In genomic region chr2:10048501-10049171, GRCh38 we compare ENCODE assay signal across 8 cellular contexts. TPM values are rescaled to one million over a fixed set of nuclear protein-coding genes. Genes with fewer than 3 reads are reported as not detected.
DNase-seq lines count a peak whose midpoint lies in the region; ATAC-seq and TF ChIP-seq lines count a peak whose summit lies in the region.

No MANE protein-coding gene starts in this region.

- H3K4me3 ChIP-seq in AG04450 (ENCODE audit: low read depth, low read length) (no peak overlapping the region), vagina (no peak overlapping the region)

- peaks cover 66% of the 10 kb centered on the region for H3K4me1 ChIP-seq in vagina

- no peak for ATAC-seq in HG03520 (IDR thresholded peaks at IDR 0.05; ENCODE audit: unreplicated experiment)

- H3K27ac Mint-ChIP-seq in brain: peak overlapping the region in 2 of 5 experiments; percentile 48 to 66

- H3K27ac ChIP-seq in AG04450 (ENCODE audit: low read depth, low read length) (no peak overlapping the region), vagina (peak overlapping the region; percentile 97)

- H3K9me3 Mint-ChIP-seq in brain: peaks cover 0 to 9% (median 0%) of the 10 kb centered on the region in 5 experiments

- H3K27me3 ChIP-seq in AG04450 (ENCODE audit: control insufficient read depth, insufficient read depth, low read length) (no peaks in the 10 kb centered on the region), vagina (no peaks in the 10 kb centered on the region)

- DNase-seq in AG04450 (ENCODE audit: low read depth, low spot score): no peak
- peak; percentile 76 for DNase-seq in GM10266 (ENCODE audit: extremely low spot score)
- DNase-seq in NCI-H2227 treated with DMSO at 0.1 percent for 48 hours (lab: John Stamatoyannopoulos, UW): peak; percentile 69
- DNase-seq in left kidney (ENCODE audit: low read depth, low spot score): peak; percentile 77
- no peak for DNase-seq in vagina (ENCODE audit: extremely low spot score in 2 of 2)
- no peak for DNase-seq in stimulated activated CD4-positive, alpha-beta T cell treated with anti-CD3 and anti-CD28 coated beads, Interleukin-4, amount 100 ng/mL, for 4 hours

- peaks cover 66% of the 10 kb centered on the region for H3K4me1 Mint-ChIP-seq in brain

- peak; percentile 64 for TF ChIP-seq CTCF in AG04450 (IDR thresholded peaks at IDR 0.05; ENCODE audit: low read depth, low read length)
- TF ChIP-seq CTCF in GM10266 (IDR thresholded peaks at IDR 0.05; ENCODE audit: control insufficient read depth, insufficient read depth, low read depth, missing control alignments): peak; percentile 53
- TF ChIP-seq CTCF in brain (conservative IDR thresholded peaks at IDR 0.05): peak; percentile 71 to 78
- TF ChIP-seq CTCF in vagina (IDR thresholded peaks at IDR 0.05): peak; percentile 32 to 53 (median 49)

- no peak for TF ChIP-seq POLR2A in vagina (IDR thresholded peaks at IDR 0.05)

- H3K4me3 Mint-ChIP-seq in brain: peak overlapping the region in 3 of 5 experiments; percentile 18 to 67 (median 45)

- intact Hi-C loops in vagina (cut with DNase I): loop anchor here (5.0 kb wide), 1 partner anchor 236 kb away; no protein-coding TSS in a partner anchor

- H3K36me3 ChIP-seq in vagina: peaks cover 0 to 62% of the 10 kb centered on the region in 2 donors

- POLR2A ChIA-PET in AG04450 (lab: Yijun Ruan, JAX): interaction anchor here (0.6 to 1.8 kb wide), 3 partner anchors 9 to 354 kb away, joined by 4 to 6 read pairs (median 5); partner anchors contain the start of gene TAF1B

- CTCF ChIA-PET in AG04450 (lab: Charles Lee): interaction anchor here (0.6 to 6.6 kb wide), 23 partner anchors 9 to 386 kb away, joined by 3 to 118 read pairs (median 4); no protein-coding TSS in a partner anchor

- H3K36me3 Mint-ChIP-seq in brain: peaks cover 68% of the 10 kb centered on the region

- H3K27me3 Mint-ChIP-seq in brain: no peaks in the 10 kb centered on the region

- H3K9me3 ChIP-seq in AG04450 (ENCODE audit: control insufficient read depth, insufficient read depth, low read length): peaks cover 7% of the 10 kb centered on the region; the same call in 1 of the 2 replicates
- no peaks in the 10 kb centered on the region for H3K9me3 ChIP-seq in vagina

RNA-seq across cellular contexts. Expression of gene KLF11, which starts 5.3 kb away (rescaled TPM):
- polyA plus RNA-seq in AG04450 (2011; rRNA removed): 4.9 and 5.5 TPM in 2 replicates
- polyA minus RNA-seq in AG04450 (2011; rRNA and poly(A)+ RNA removed): 6.3 and 12.2 TPM in 2 replicates
- polyA plus RNA-seq in brain (ENCODE audit: insufficient read depth, low read depth, low replicate concordance): 11.8 TPM
- total RNA-seq in vagina: 30.4 TPM

RNA-seq across cellular contexts. Expression of gene CYS1, which starts 31.6 kb away (rescaled TPM):
- polyA plus RNA-seq in AG04450 (2011; rRNA removed) (0.12 and 0.24 TPM in 2 replicates), brain (ENCODE audit: insufficient read depth, low read depth, low replicate concordance) (1.7 TPM)
- polyA minus RNA-seq in AG04450 (2011; rRNA and poly(A)+ RNA removed): 0.13 and 0.28 TPM in 2 replicates
- 13.5 TPM for total RNA-seq in vagina

Comparison
In these comparisons a context has a peak if more than half of its experiments do, and no peak if none do; other contexts are left out.
1. DNase-seq: peak in GM10266 (single experiment), NCI-H2227 treated with DMSO at 0.1 percent for 48 hours (single experiment) and left kidney (single experiment); none in AG04450 (single experiment), vagina (0 of 2) and stimulated activated CD4-positive, alpha-beta T cell treated with anti-CD3 and anti-CD28 coated beads, Interleukin-4, amount 100 ng/mL, for 4 hours (0 of 2).
2. Peak in every context shown above with its lines, with median percentiles within 50 percentile points of each other: CTCF ChIP-seq.